ENCODE assay signal across 8 cellular contexts in genomic region chr2:69375494-69376353, GRCh38. TPM values are rescaled to one million over a fixed set of nuclear protein-coding genes. Genes with fewer than 3 reads are reported as not detected.
DNase-seq lines count a peak whose midpoint lies in the region; ATAC-seq, FAIRE-seq and TF ChIP-seq lines count a peak whose summit lies in the region.

No MANE protein-coding gene starts in this region.

- TF ChIP-seq CTCF in astrocyte (IDR thresholded peaks at IDR 0.05; ENCODE audit: insufficient read depth, low read depth, low read length) (peak; percentile 53), keratinocyte (optimal IDR thresholded peaks at IDR 0.05 in 1 of 3, IDR thresholded peaks at IDR 0.05 in 1 of 3, conservative IDR thresholded peaks at IDR 0.05 in 1 of 3; ENCODE audit: extremely low read depth in 1 of 3, insufficient read depth in 2 of 3, low read length in 3 of 3) (peak; percentile 40 to 56 (median 56)), type B pancreatic cell (conservative IDR thresholded peaks at IDR 0.05) (peak; percentile 78)

- H3K27me3 ChIP-seq in astrocyte (ENCODE audit: insufficient read depth, low read length) (no peaks in the 10 kb centered on the region), keratinocyte (ENCODE audit: control insufficient read depth, extremely low read depth, insufficient read depth, low read length) (no peaks in the 10 kb centered on the region)

- H3K4me1 ChIP-seq in astrocyte (ENCODE audit: insufficient read depth, low read length), result no peaks in the 10 kb centered on the region
- H3K4me1 ChIP-seq in keratinocyte (ENCODE audit: control insufficient read depth, extremely low read depth, insufficient read depth, low read length), result no peaks in the 10 kb centered on the region

- H3K4me2 ChIP-seq in astrocyte (ENCODE audit: low read length), result no peak overlapping the region
- no peak overlapping the region for H3K4me2 ChIP-seq in keratinocyte (ENCODE audit: control insufficient read depth, extremely low read depth, insufficient read depth, low read depth, low read length)

- H2AFZ ChIP-seq in astrocyte (ENCODE audit: low read depth, low read length) (no peak overlapping the region), keratinocyte (ENCODE audit: control insufficient read depth, low read length) (no peak overlapping the region)

- no peaks in the 10 kb centered on the region for H3K9me1 ChIP-seq in keratinocyte (ENCODE audit: control insufficient read depth, extremely low read depth, insufficient read depth, low read length)

- FAIRE-seq in astrocyte (lab: Jason Lieb, UNC), result no peak
- FAIRE-seq in keratinocyte (lab: Jason Lieb, UNC), result no peak
- no peak for FAIRE-seq in frontal cortex (lab: Jason Lieb, UNC)

- peaks cover 7% of the 10 kb centered on the region for H3K4me1 Mint-ChIP-seq in astrocyte (ENCODE audit: low read depth, unreplicated experiment)
- H3K4me1 Mint-ChIP-seq in type B pancreatic cell (ENCODE audit: unreplicated experiment), result peaks cover 6% of the 10 kb centered on the region

- no peak for ATAC-seq in GM21515 (IDR thresholded peaks at IDR 0.05; ENCODE audit: unreplicated experiment)

- H3K9me3 Mint-ChIP-seq in astrocyte (ENCODE audit: unreplicated experiment), result no peaks in the 10 kb centered on the region
- no peaks in the 10 kb centered on the region for H3K9me3 Mint-ChIP-seq in type B pancreatic cell

- no peaks in the 10 kb centered on the region for H3K27me3 Mint-ChIP-seq in astrocyte (ENCODE audit: low read depth, unreplicated experiment)
- H3K27me3 Mint-ChIP-seq in type B pancreatic cell, result no peaks in the 10 kb centered on the region

- no peak overlapping the region for H3K9ac ChIP-seq in astrocyte (ENCODE audit: low read length)
- H3K9ac ChIP-seq in keratinocyte (ENCODE audit: control insufficient read depth, extremely low read depth, insufficient read depth, low read length), result no peak overlapping the region

- H3K27ac Mint-ChIP-seq in astrocyte (ENCODE audit: unreplicated experiment) (peak overlapping the region; percentile 73), type B pancreatic cell (peak overlapping the region; percentile 46)

- peak; percentile 12 for DNase-seq in stimulated activated CD4-positive, alpha-beta T cell treated with anti-CD3 and anti-CD28 coated beads, Interleukin-4, amount 100 ng/mL, for 24 hours
- DNase-seq in stimulated activated CD4-positive, alpha-beta T cell treated with anti-CD3 and anti-CD28 coated beads, Interleukin-2, amount 100 ng/mL, for 48 hours, result no peak
- peak; percentile 48 for DNase-seq in NCI-H1694 treated with DMSO at 0.1 percent for 48 hours (lab: John Stamatoyannopoulos, UW)
- no peak for DNase-seq in astrocyte (ENCODE audit: low read depth)
- DNase-seq in keratinocyte (ENCODE audit: low read depth, low spot score), result peak; percentile 19
- no peak for DNase-seq in type B pancreatic cell (ENCODE audit: extremely low spot score, unreplicated experiment)
- no peak for DNase-seq in frontal cortex (ENCODE audit: low spot score in 2 of 2)

- H4K20me1 ChIP-seq in astrocyte (ENCODE audit: insufficient read depth, low read length) (peaks cover 88% of the 10 kb centered on the region), keratinocyte (ENCODE audit: control insufficient read depth, extremely low read depth, insufficient read depth, low read length) (peaks cover 4% of the 10 kb centered on the region)

- dilution Hi-C loops in keratinocyte (cut with MboI; ENCODE audit: extremely low pct_ligation_motif_present, low sequenced_read_pairs), result no loop called here

- peaks cover 9% of the 10 kb centered on the region for H3K36me3 ChIP-seq in astrocyte (ENCODE audit: insufficient read depth, low read length)
- H3K36me3 ChIP-seq in keratinocyte (ENCODE audit: control insufficient read depth in 2 of 2, extremely low read depth in 1 of 2, insufficient read depth in 2 of 2, low read length in 2 of 2), result peaks cover 4 to 19% of the 10 kb centered on the region in 2 experiments

- peaks cover 83% of the 10 kb centered on the region for H3K79me2 ChIP-seq in astrocyte (ENCODE audit: insufficient read depth, low read length)
- H3K79me2 ChIP-seq in keratinocyte (ENCODE audit: control insufficient read depth, insufficient read depth, low read length), result peaks cover 48% of the 10 kb centered on the region

- H3K4me3 Mint-ChIP-seq in astrocyte (ENCODE audit: unreplicated experiment) (no peak overlapping the region), type B pancreatic cell (no peak overlapping the region)

- H3K27ac ChIP-seq in astrocyte (ENCODE audit: low read depth, low read length) (no peak overlapping the region), keratinocyte (ENCODE audit: control insufficient read depth, insufficient read depth, low read length) (no peak overlapping the region)

- H3K36me3 Mint-ChIP-seq in astrocyte (ENCODE audit: low read depth, unreplicated experiment) (peaks cover 10% of the 10 kb centered on the region), type B pancreatic cell (peaks cover 28% of the 10 kb centered on the region)

- H3K4me3 ChIP-seq in astrocyte (ENCODE audit: insufficient read depth, low read depth, low read length) (no peak overlapping the region), keratinocyte (ENCODE audit: control insufficient read depth in 2 of 3, extremely low read depth in 1 of 3, insufficient read depth in 2 of 3, low read depth in 1 of 3, low read length in 3 of 3) (no peak overlapping the region)

- H3K9me3 ChIP-seq in astrocyte (ENCODE audit: insufficient read depth, low read depth, low read length) (no peaks in the 10 kb centered on the region), keratinocyte (ENCODE audit: control insufficient read depth, low read depth, low read length) (no peaks in the 10 kb centered on the region)

RNA-seq across cellular contexts. Expression of gene GFPT1, which starts 11.3 kb away (rescaled TPM):
- total RNA-seq in astrocyte, result 126 and 137 TPM in 2 replicates
- 7.2 to 12.9 TPM (median 12.1 TPM) in 3 replicates for polyA plus RNA-seq in keratinocyte
- polyA plus RNA-seq in keratinocyte (2011; ENCODE audit: low read depth), result 71.4 TPM
- 6.7 and 11.8 TPM in 2 replicates for polyA plus RNA-seq in keratinocyte (2011; cell fraction: cytosol; rRNA removed)
- 10.4 and 14.3 TPM in 2 replicates for polyA plus RNA-seq in keratinocyte (2011; cell fraction: nucleus; rRNA removed)
- polyA plus RNA-seq in keratinocyte (2012; ENCODE audit: low replicate concordance), result 15.6 and 24.5 TPM in 2 replicates
- polyA minus RNA-seq in keratinocyte, result 8.3 to 16.4 TPM (median 8.7 TPM) in 3 replicates
- 31.1 TPM for polyA minus RNA-seq in keratinocyte (2011; cell fraction: cytosol; rRNA and poly(A)+ RNA removed)
- polyA minus RNA-seq in keratinocyte (2011; cell fraction: nucleus; rRNA and poly(A)+ RNA removed), result 10.4 and 24.2 TPM in 2 replicates
- total RNA-seq in type B pancreatic cell (ENCODE audit: low replicate concordance), result 46.0 and 83.6 TPM in 2 replicates
- 97.4 TPM for total RNA-seq in frontal cortex

Comparison
In these comparisons a context has a peak if more than half of its experiments do, and no peak if none do; other contexts are left out.
1. DNase-seq: peak in stimulated activated CD4-positive, alpha-beta T cell treated with anti-CD3 and anti-CD28 coated beads, Interleukin-4, amount 100 ng/mL, for 24 hours (single experiment), NCI-H1694 treated with DMSO at 0.1 percent for 48 hours (single experiment) and keratinocyte (single experiment); none in stimulated activated CD4-positive, alpha-beta T cell treated with anti-CD3 and anti-CD28 coated beads, Interleukin-2, amount 100 ng/mL, for 48 hours (0 of 2), astrocyte (single experiment), type B pancreatic cell (single experiment) and frontal cortex (0 of 2).
2. Peak in every context shown above with its lines, with median percentiles within 50 percentile points of each other: CTCF ChIP-seq.